20 cellular contexts compared by ENCODE assay signal in the genomic region with DNA sequence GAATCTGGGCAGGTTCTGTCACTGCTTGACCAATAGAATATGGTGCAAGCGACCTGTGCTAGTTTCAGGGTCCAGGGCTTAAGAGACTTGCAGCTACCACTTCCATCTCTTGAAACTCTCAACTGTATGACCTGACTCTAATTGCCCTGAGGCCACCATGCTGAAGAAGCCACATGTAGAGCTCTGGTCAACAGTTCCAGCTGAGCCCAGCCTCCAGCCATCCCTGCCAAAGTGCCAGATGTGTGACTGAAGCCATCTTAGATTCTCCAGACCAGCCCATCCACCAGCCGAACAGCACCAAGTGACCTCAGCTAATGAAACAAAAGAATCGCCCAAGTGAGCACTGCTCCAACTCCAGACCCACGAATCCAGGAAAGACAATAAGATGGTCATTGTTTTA. TPM values are rescaled to one million over a fixed set of nuclear protein-coding genes. Genes with fewer than 3 reads are reported as not detected.
DNase-seq lines count a peak whose midpoint lies in the region; ATAC-seq, FAIRE-seq and TF ChIP-seq lines count a peak whose summit lies in the region.
"Had no signal": no experiment of that assay in that cellular context is flagged by ENCODE, and none has a peak within 500 bp of the region (broad histone marks: within the 10 kb centered on the region; RNA-seq: fewer than 3 reads in every experiment).

No MANE protein-coding gene starts in this region.

- peak overlapping the region in 1 of 2 experiments; percentile 82 for H2BK12ac ChIP-seq in mesenchymal stem cell (ENCODE audit: low read length in 2 of 2)

- TF ChIP-seq EP300 in A549 (IDR thresholded peaks at IDR 0.05), result no peak

- TF ChIP-seq POLR2A in A549 (IDR thresholded peaks at IDR 0.05; ENCODE audit: low read length), result no peak

- FAIRE-seq in A549 (lab: Jason Lieb, UNC), result no peak
- FAIRE-seq: colon had no signal

- H3K14ac ChIP-seq in mesenchymal stem cell (ENCODE audit: low read length in 2 of 2), result no peak overlapping the region

- H4K91ac ChIP-seq in mesenchymal stem cell (ENCODE audit: low read length), result peak overlapping the region; percentile 80

- H4K8ac ChIP-seq in mesenchymal stem cell (ENCODE audit: low read length), result peak overlapping the region; percentile 4

- peaks cover 4% of the 10 kb centered on the region for H3K79me1 ChIP-seq in mesenchymal stem cell (replicated peaks; ENCODE audit: low read length, poor library complexity, severe bottlenecking)

- H2BK15ac ChIP-seq in mesenchymal stem cell (ENCODE audit: low read depth, poor library complexity, severe bottlenecking), result peak overlapping the region; percentile 73

- H3K23ac ChIP-seq in mesenchymal stem cell (ENCODE audit: low read length in 2 of 2), result no peak overlapping the region

- H3K9ac ChIP-seq in mesenchymal stem cell (ENCODE audit: low read length), result no peak overlapping the region

- no peaks in the 10 kb centered on the region for H3K27me3 ChIP-seq in Panc1 (ENCODE audit: control insufficient read depth, insufficient read depth, low read length)
- H3K27me3 ChIP-seq in mesenchymal stem cell (ENCODE audit: control insufficient read depth in 1 of 2, insufficient read depth in 1 of 2, low read length in 2 of 2), result no peaks in the 10 kb centered on the region
- H3K27me3 ChIP-seq: thyroid gland had no signal

- H2AFZ ChIP-seq in mesenchymal stem cell (ENCODE audit: low read depth, low read length), result no peak overlapping the region

- peak overlapping the region in 1 of 2 experiments; percentile 86 for H3K4ac ChIP-seq in mesenchymal stem cell (ENCODE audit: low read depth in 1 of 2, low read length in 2 of 2)

- peak overlapping the region; percentile 38 for H2BK120ac ChIP-seq in mesenchymal stem cell (ENCODE audit: low read depth, low read length)

- BruUV-seq in Panc1 (replicated peaks; lab: Mats Ljungman, UMichigan), result no TSS peak

- in situ Hi-C loops in Panc1 (cut with HindIII; ENCODE audit: low pct_unique_long_range_greater_than_20kb, low sequenced_read_pairs), result no loop called here

- H3K4me1 ChIP-seq in A549, result peaks cover 42% of the 10 kb centered on the region
- H3K4me1 ChIP-seq in Panc1 (ENCODE audit: control insufficient read depth, insufficient read depth, low read length), result peaks cover 33% of the 10 kb centered on the region
- peaks cover 21% of the 10 kb centered on the region for H3K4me1 ChIP-seq in mesenchymal stem cell (ENCODE audit: control insufficient read depth, insufficient read depth, low read depth, low read length)

- H3K9me3 ChIP-seq in A549 (no peaks in the 10 kb centered on the region), Panc1 (ENCODE audit: control insufficient read depth, insufficient read depth, low read depth, low read length) (no peaks in the 10 kb centered on the region), mesenchymal stem cell (ENCODE audit: control insufficient read depth, low read length) (no peaks in the 10 kb centered on the region)
- H3K9me3 ChIP-seq: mucosa of descending colon, thyroid gland had no signal

- H3K27ac ChIP-seq in A549, result peak overlapping the region; percentile 93 to 96
- peak overlapping the region; percentile 95; the same call in 1 of the 2 replicates for H3K27ac ChIP-seq in Panc1 (ENCODE audit: low read length)
- no peak overlapping the region for H3K27ac ChIP-seq in mesenchymal stem cell (ENCODE audit: low read length, poor library complexity, severe bottlenecking)

- peak overlapping the region in 1 of 2 experiments; percentile 67 for H3K18ac ChIP-seq in mesenchymal stem cell (ENCODE audit: low read depth in 1 of 2, low read length in 2 of 2)

- TF ChIP-seq CTCF in A549 (IDR thresholded peaks at IDR 0.05), result no peak
- no peak for TF ChIP-seq CTCF in Panc1 (IDR thresholded peaks at IDR 0.05)

- no peak overlapping the region for H3K4me3 ChIP-seq in A549
- no peak overlapping the region for H3K4me3 ChIP-seq in Panc1 (ENCODE audit: low read depth in 2 of 2, low read length in 2 of 2)
- H3K4me3 ChIP-seq in mesenchymal stem cell (ENCODE audit: insufficient read depth in 1 of 2, low read depth in 1 of 2, low read length in 2 of 2), result no peak overlapping the region
- H3K4me3 ChIP-seq: mucosa of descending colon, thyroid gland had no signal

- intact Hi-C loops in Panc1 (cut with micrococcal nuclease; ENCODE audit: unreplicated experiment), result loop anchor here (5.0 kb wide), 1 partner anchor 97 kb away; no protein-coding TSS in a partner anchor

- H3K36me3 ChIP-seq in Panc1 (ENCODE audit: control insufficient read depth, insufficient read depth, low read length) (peaks cover 3% of the 10 kb centered on the region; the same call in 1 of the 2 replicates), mesenchymal stem cell (ENCODE audit: control insufficient read depth in 1 of 2, insufficient read depth in 2 of 2, low read depth in 1 of 2, low read length in 2 of 2) (no peaks in the 10 kb centered on the region)
- H3K36me3 ChIP-seq: thyroid gland had no signal

- peak overlapping the region; percentile 66 for H2AK5ac ChIP-seq in mesenchymal stem cell (ENCODE audit: low read length, severe bottlenecking)

- ATAC-seq in A549, result no peak
- no peak for ATAC-seq in Panc1
- ATAC-seq: mucosa of descending colon; stimulated activated effector memory CD8-positive, alpha-beta T cell treated with anti-CD3 and anti-CD28 coated beads, Interleukin-12 subunit alpha, Interleukin-12 subunit beta, amount 100 ng/mL, for 72 hours had no signal

- WGBS in A549 (ENCODE audit: missing lambda C conversion rate), result 94% methylated on average over 4 of the region's 4 CpGs
- 96% methylated on average over 4 of the region's 4 CpGs for WGBS in mesenchymal stem cell

- POLR2A ChIA-PET in A549 (lab: Yijun Ruan, JAX), result interaction anchor here (10.8 kb wide), 1 partner anchor 79 kb away, joined by 185 read pairs; the partner anchor contains the start of gene MT1X
- POLR2A ChIA-PET in Panc1 (lab: Charles Lee), result interaction anchor here (1.5 kb wide), 1 partner anchor 13 kb away, joined by 3 read pairs; no protein-coding TSS in a partner anchor

- CTCF ChIA-PET in A549 (lab: Yijun Ruan, JAX) (interaction anchor here (1.1 to 19.7 kb wide), 12 partner anchors 12 to 185 kb away, joined by 3 to 340 read pairs (median 6); partner anchors contain the start of genes MT1A, MT1B and MT1F), Panc1 (lab: Charles Lee) (no interaction called here)

- H2BK5ac ChIP-seq in mesenchymal stem cell (ENCODE audit: low read depth, low read length, poor library complexity, severe bottlenecking), result no peak overlapping the region

- no peak for TF ChIP-seq RAD21 in A549 (conservative IDR thresholded peaks at IDR 0.05 in 1 of 2, IDR thresholded peaks at IDR 0.05 in 1 of 2)

- H3K4me2 ChIP-seq in A549, result no peak overlapping the region; the same call in 2 of the 3 replicates
- no peak overlapping the region for H3K4me2 ChIP-seq in mesenchymal stem cell (ENCODE audit: low read length, poor library complexity, severe bottlenecking)

- no peak for DNase-seq in A549 (ENCODE audit: low read depth in 1 of 2, low spot score in 1 of 2)
- no peak for DNase-seq in Panc1 (ENCODE audit: low read depth, low spot score)
- DNase-seq in mesenchymal stem cell, result no peak
- DNase-seq in amygdala (lab: John Stamatoyannopoulos, UW), result no peak
- DNase-seq in D341Med (ENCODE audit: low spot score), result no peak
- DNase-seq in activated CD4-positive, CD25-positive, alpha-beta regulatory T cell treated with anti-CD3 and anti-CD28 coated beads, Interleukin-2, amount 50 U/mL, for 72 hours, result no peak
- DNase-seq: activated CD4-positive, alpha-beta memory T cell treated with anti-CD3 and anti-CD28 coated beads, Interleukin-2, amount 10 ng/mL, durations not matched to agents 7 days and 5 days; activated naive CD4-positive, alpha-beta T cell treated with anti-CD3 and anti-CD28 coated beads for 36 hours; activated T-cell treated with anti-CD3 and anti-CD28 coated beads, Interleukin-2, amount 50 U/mL, for 1 hour; CD4-positive, CD25-positive, alpha-beta regulatory T cell; mucosa of descending colon; NCI-H1092; NCI-H524 treated with DMSO at 0.1 percent for 48 hours; SHP77 treated with DMSO at 0.1 percent for 48 hours; thyroid gland had no signal

RNA-seq across cellular contexts. Expression of gene MT2A, which starts 3.4 kb away (rescaled TPM):
- 39.1 and 69.4 TPM in 2 replicates for polyA plus RNA-seq in A549 (2011; rRNA removed)
- polyA plus RNA-seq in A549 (2012; cell fraction: cytosol; rRNA removed), result 156 and 189 TPM in 2 replicates
- 154 and 179 TPM in 2 replicates for polyA plus RNA-seq in A549 (2012; cell fraction: nucleus; rRNA removed)
- 228 to 316 TPM (median 305 TPM) in 3 replicates for polyA plus RNA-seq in A549 (2017; fragmentation: RNase III; extraction: RNeasy Plus Mini Kit Qiagen cat#74134 plus additional on column Dnase treatment)
- polyA minus RNA-seq in A549 (2011; rRNA and poly(A)+ RNA removed), result 18.9 and 29.2 TPM in 2 replicates
- total RNA-seq in Panc1 (2021; ENCODE audit: unreplicated experiment), result 673 TPM
- 986 TPM for polyA plus RNA-seq in Panc1 (2012; ENCODE audit: insufficient read length)
- polyA plus RNA-seq in mesenchymal stem cell (2013, experiment 1 of 2), result 1,482 TPM
- polyA plus RNA-seq in mesenchymal stem cell (2013, experiment 2 of 2), result 1,482 TPM

RNA-seq across cellular contexts. Expression of gene MT3, which starts 15.6 kb away (rescaled TPM):
- polyA plus RNA-seq in A549 (2011; rRNA removed), result 0.16 and 0.24 TPM in 2 replicates
- 0.11 TPM in 1 of 2 replicates, not detected in the other for polyA plus RNA-seq in A549 (2012; cell fraction: cytosol; rRNA removed)
- polyA plus RNA-seq in A549 (2012; cell fraction: nucleus; rRNA removed), result not detected in 2 replicates
- 0.21 TPM in 1 of 3 replicates, not detected in the others for polyA plus RNA-seq in A549 (2017; fragmentation: RNase III; extraction: RNeasy Plus Mini Kit Qiagen cat#74134 plus additional on column Dnase treatment)
- polyA minus RNA-seq in A549 (2011; rRNA and poly(A)+ RNA removed), result not detected in 2 replicates
- not detected for total RNA-seq in Panc1 (2021; ENCODE audit: unreplicated experiment)
- not detected for polyA plus RNA-seq in Panc1 (2012; ENCODE audit: insufficient read length)
- not detected for polyA plus RNA-seq in mesenchymal stem cell (2013, experiment 1 of 2)
- polyA plus RNA-seq in mesenchymal stem cell (2013, experiment 2 of 2), result 0.18 TPM
- total RNA-seq: CD4-positive, CD25-positive, alpha-beta regulatory T cell; fibroblast of villous mesenchyme; thyroid gland had no signal
- polyA plus RNA-seq: AG04450 had no signal

RNA-seq across cellular contexts. Expression of gene MT1E, which starts 20.6 kb away (rescaled TPM):
- polyA plus RNA-seq in A549 (2011; rRNA removed) (not detected in 2 replicates), A549 (2017; fragmentation: RNase III; extraction: RNeasy Plus Mini Kit Qiagen cat#74134 plus additional on column Dnase treatment) (not detected in 3 replicates)
- polyA plus RNA-seq in A549 (2012; cell fraction: cytosol; rRNA removed), result not detected in 2 replicates
- polyA plus RNA-seq in A549 (2012; cell fraction: nucleus; rRNA removed), result not detected in 2 replicates
- polyA minus RNA-seq in A549 (2011; rRNA and poly(A)+ RNA removed), result not detected in 2 replicates
- 170 TPM for total RNA-seq in Panc1 (2021; ENCODE audit: unreplicated experiment)
- 297 TPM for polyA plus RNA-seq in Panc1 (2012; ENCODE audit: insufficient read length)
- polyA plus RNA-seq in mesenchymal stem cell (2013, experiment 1 of 2), result 93.8 TPM
- 92.9 TPM for polyA plus RNA-seq in mesenchymal stem cell (2013, experiment 2 of 2)

RNA-seq across cellular contexts. Expression of gene MT1M, which starts 27.5 kb away (rescaled TPM):
- not detected in 2 replicates for polyA plus RNA-seq in A549 (2011; rRNA removed)
- not detected in 2 replicates for polyA plus RNA-seq in A549 (2012; cell fraction: cytosol; rRNA removed)
- polyA plus RNA-seq in A549 (2012; cell fraction: nucleus; rRNA removed), result not detected in 2 replicates
- not detected in 3 replicates for polyA plus RNA-seq in A549 (2017; fragmentation: RNase III; extraction: RNeasy Plus Mini Kit Qiagen cat#74134 plus additional on column Dnase treatment)
- not detected in 2 replicates for polyA minus RNA-seq in A549 (2011; rRNA and poly(A)+ RNA removed)
- total RNA-seq in Panc1 (2021; ENCODE audit: unreplicated experiment), result 1.8 TPM
- 6.2 TPM for polyA plus RNA-seq in Panc1 (2012; ENCODE audit: insufficient read length)
- polyA plus RNA-seq in mesenchymal stem cell (2013, experiment 1 of 2), result 0.08 TPM
- polyA plus RNA-seq in mesenchymal stem cell (2013, experiment 2 of 2), result not detected
- total RNA-seq: activated CD4-positive, alpha-beta memory T cell treated with anti-CD3 and anti-CD28 coated beads, Interleukin-2, amount 10 ng/mL, durations not matched to agents 7 days and 5 days; activated naive CD4-positive, alpha-beta T cell treated with anti-CD3 and anti-CD28 coated beads for 36 hours; CD4-positive, CD25-positive, alpha-beta regulatory T cell; fibroblast of villous mesenchyme; T-helper 1 cell treated with Interleukin-12 subunit alpha and Interleukin-12 subunit beta and Interleukin-4 antibody, amounts not matched to agents 30 ng/mL and 1 ng/mL, for 36 hours had no signal
- polyA plus RNA-seq: CD4-positive, CD25-positive, alpha-beta regulatory T cell had no signal

RNA-seq across cellular contexts. Expression of gene MT1A, which starts 33.5 kb away (rescaled TPM):
- 5.3 and 8.0 TPM in 2 replicates for polyA plus RNA-seq in A549 (2011; rRNA removed)
- polyA plus RNA-seq in A549 (2012; cell fraction: cytosol; rRNA removed), result 41.6 and 45.1 TPM in 2 replicates
- 30.4 and 34.7 TPM in 2 replicates for polyA plus RNA-seq in A549 (2012; cell fraction: nucleus; rRNA removed)
- polyA plus RNA-seq in A549 (2017; fragmentation: RNase III; extraction: RNeasy Plus Mini Kit Qiagen cat#74134 plus additional on column Dnase treatment), result 12.8 to 16.9 TPM (median 14.1 TPM) in 3 replicates
- 6.5 and 11.2 TPM in 2 replicates for polyA minus RNA-seq in A549 (2011; rRNA and poly(A)+ RNA removed)
- 52.1 TPM for total RNA-seq in Panc1 (2021; ENCODE audit: unreplicated experiment)
- 88.8 TPM for polyA plus RNA-seq in Panc1 (2012; ENCODE audit: insufficient read length)
- polyA plus RNA-seq in mesenchymal stem cell (2013, experiment 1 of 2), result 0.68 TPM
- 0.60 TPM for polyA plus RNA-seq in mesenchymal stem cell (2013, experiment 2 of 2)
- total RNA-seq: activated CD4-positive, alpha-beta memory T cell treated with anti-CD3 and anti-CD28 coated beads, Interleukin-2, amount 10 ng/mL, durations not matched to agents 7 days and 5 days; activated naive CD4-positive, alpha-beta T cell treated with anti-CD3 and anti-CD28 coated beads for 36 hours; CD4-positive, CD25-positive, alpha-beta regulatory T cell; T-helper 1 cell treated with Interleukin-12 subunit alpha and Interleukin-12 subunit beta and Interleukin-4 antibody, amounts not matched to agents 30 ng/mL and 1 ng/mL, for 36 hours had no signal
- polyA plus RNA-seq: CD4-positive, CD25-positive, alpha-beta regulatory T cell had no signal
